Comparison of ENCODE assay signal across 9 cellular contexts in the genomic region with DNA sequence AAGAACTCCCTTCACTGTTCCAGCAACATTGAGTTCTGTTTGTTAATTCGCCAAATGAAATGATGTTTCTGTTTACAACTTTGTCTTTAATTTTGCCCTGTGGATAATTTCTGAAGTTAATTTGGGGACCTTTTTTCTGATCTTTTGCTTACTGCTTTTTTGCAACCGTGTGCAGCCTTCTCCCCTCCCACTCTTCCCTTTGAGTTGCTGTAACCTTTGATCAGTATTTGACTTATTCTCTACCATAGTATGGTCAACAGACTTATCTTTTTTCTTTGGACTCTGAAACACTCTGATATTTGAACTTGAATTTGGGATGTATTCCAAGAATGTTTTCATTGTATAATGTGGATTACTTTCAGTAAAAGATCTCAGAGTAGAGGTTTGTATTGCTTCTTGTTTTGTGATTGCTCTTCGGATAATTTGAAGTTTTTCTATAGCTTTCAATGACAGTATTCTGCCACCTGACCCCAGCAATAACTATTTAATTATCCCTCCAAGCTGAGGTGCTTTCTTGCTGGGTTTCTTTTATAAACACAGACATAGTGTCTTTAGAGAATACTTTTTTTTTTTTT.
A peak's percentile ranks its signal among the peaks of the same experiment; 100 is the strongest.
DNase-seq lines count a peak whose midpoint lies in the region; ATAC-seq and TF ChIP-seq lines count a peak whose summit lies in the region.
"Had no signal": no experiment of that assay in that cellular context is flagged by ENCODE, and none has a peak within 500 bp of the region (broad histone marks: within the 10 kb centered on the region; RNA-seq: fewer than 3 reads in every experiment).

No MANE protein-coding gene starts in this region.

- H3K36me3 ChIP-seq in ACC112 (ENCODE audit: insufficient read depth, low read length) (peaks cover 16% of the 10 kb centered on the region), muscle layer of colon (ENCODE audit: insufficient read depth, low read length) (peaks cover 17% of the 10 kb centered on the region)

- H3K4me1 ChIP-seq in ACC112 (ENCODE audit: control insufficient read depth, insufficient read depth, low read length, unreplicated experiment) (peaks cover 14% of the 10 kb centered on the region), muscle layer of colon (ENCODE audit: insufficient read depth, low read length) (peaks cover 17% of the 10 kb centered on the region)

- no peak for TF ChIP-seq CTCF in cardiac fibroblast (IDR thresholded peaks at IDR 0.05; ENCODE audit: low read depth, low read length)

- H3K27ac ChIP-seq in ACC112 (ENCODE audit: low read depth, low read length) (peak overlapping the region; percentile 52), muscle layer of colon (ENCODE audit: low read depth, low read length) (no peak overlapping the region)

- DNase-seq in HuH-7.5 (ENCODE audit: low spot score): peak; percentile 57
- no peak for DNase-seq in cardiac fibroblast (ENCODE audit: low read depth in 2 of 2)
- no peak for DNase-seq in activated effector memory CD4-positive, alpha-beta T cell treated with anti-CD3 and anti-CD28 coated beads, Interleukin-2, amount 50 U/mL, for 16 hours
- DNase-seq in DMS53 (lab: John Stamatoyannopoulos, UW): no peak
- DNase-seq: NCI-H1694 treated with DMSO at 0.1 percent for 48 hours had no signal

- H3K9me3 ChIP-seq in muscle layer of colon (ENCODE audit: low read length): no peaks in the 10 kb centered on the region

- no peak overlapping the region for H2AFZ ChIP-seq in ACC112 (ENCODE audit: low read length, unreplicated experiment)

- no peak for ATAC-seq in HG03521 (IDR thresholded peaks at IDR 0.05; ENCODE audit: unreplicated experiment)
- ATAC-seq in GM21717 (IDR thresholded peaks at IDR 0.05; ENCODE audit: unreplicated experiment): no peak

- peak overlapping the region; percentile 88 for H3K4me3 ChIP-seq in ACC112 (ENCODE audit: low read depth, low read length)
- H3K4me3 ChIP-seq in cardiac fibroblast (replicated peaks in 1 of 2; ENCODE audit: low read depth in 2 of 2, low read length in 2 of 2): peak overlapping the region; percentile 65 to 76
- H3K4me3 ChIP-seq in muscle layer of colon (ENCODE audit: low read depth in 1 of 2, low read length in 2 of 2): peak overlapping the region in 1 of 2 donors; percentile 69

- peaks cover 53% of the 10 kb centered on the region for H3K79me2 ChIP-seq in ACC112 (ENCODE audit: control insufficient read depth, insufficient read depth, low read length, unreplicated experiment)

- H3K27me3 ChIP-seq in ACC112 (ENCODE audit: insufficient read depth, low read length) (no peaks in the 10 kb centered on the region), muscle layer of colon (ENCODE audit: control insufficient read depth in 1 of 2, insufficient read depth in 2 of 2, low read length in 2 of 2) (no peaks in the 10 kb centered on the region)

- peak overlapping the region; percentile 68 for H3K9ac ChIP-seq in muscle layer of colon (ENCODE audit: low read length)
